ENCODE assay signal across 1 cellular context in genomic region chr1:59914791-59915190, GRCh38. TPM values are rescaled to one million over a fixed set of nuclear protein-coding genes. Genes with fewer than 3 reads are reported as not detected.
"Had no signal": no experiment of that assay in that cellular context is flagged by ENCODE, and none has a peak within 500 bp of the region (broad histone marks: within the 10 kb centered on the region; RNA-seq: fewer than 3 reads in every experiment).

No MANE protein-coding gene starts in this region.

RNA-seq across cellular contexts. Expression of gene CYP2J2, which starts 11.8 kb away (rescaled TPM):
- total RNA-seq: OCI-LY7 had no signal
